14 cellular contexts compared by ENCODE assay signal in genomic region chr7:158494162-158494586, GRCh38.
A peak's percentile ranks its signal among the peaks of the same experiment; 100 is the strongest.
DNase-seq lines count a peak whose midpoint lies in the region; ATAC-seq and TF ChIP-seq lines count a peak whose summit lies in the region.
"Had no signal": no experiment of that assay in that cellular context is flagged by ENCODE, and none has a peak within 500 bp of the region (broad histone marks: within the 10 kb centered on the region; RNA-seq: fewer than 3 reads in every experiment).

No MANE protein-coding gene starts in this region.

- no peak overlapping the region for H3K4me3 Mint-ChIP-seq in endodermal cell
- no peak overlapping the region for H3K4me3 Mint-ChIP-seq in effector memory CD8-positive, alpha-beta T cell
- H3K4me3 Mint-ChIP-seq: naive thymus-derived CD8-positive, alpha-beta T cell; type B pancreatic cell had no signal

- H3K27ac ChIP-seq in endodermal cell (ENCODE audit: low read depth, low read length): no peak overlapping the region

- H3K9me3 ChIP-seq in endodermal cell (ENCODE audit: control insufficient read depth, low read length): peaks cover 59% of the 10 kb centered on the region
- H3K9me3 ChIP-seq: SK-N-SH had no signal

- no peaks in the 10 kb centered on the region for H3K36me3 ChIP-seq in endodermal cell (ENCODE audit: control insufficient read depth, insufficient read depth, low read length)

- ATAC-seq in GM19324 (IDR thresholded peaks at IDR 0.05; ENCODE audit: low FRiP score, unreplicated experiment): no peak
- ATAC-seq in GM21367 (IDR thresholded peaks at IDR 0.05; ENCODE audit: unreplicated experiment): no peak
- no peak for ATAC-seq in effector memory CD8-positive, alpha-beta T cell (replicated peaks)
- ATAC-seq: naive thymus-derived CD8-positive, alpha-beta T cell had no signal

- H3K27me3 Mint-ChIP-seq in endodermal cell (ENCODE audit: insufficient read depth): no peaks in the 10 kb centered on the region
- H3K27me3 Mint-ChIP-seq in effector memory CD8-positive, alpha-beta T cell: peaks cover 7 to 21% of the 10 kb centered on the region in 2 donors

- DNase-seq in NCI-H748 (lab: John Stamatoyannopoulos, UW; ENCODE audit: unreplicated experiment) (peak; percentile 11), NCI-H748 treated with DMSO at 0.1 percent for 48 hours (lab: John Stamatoyannopoulos, UW) (no peak), NAMALWA (ENCODE audit: low spot score) (peak; percentile 65), endodermal cell (no peak)
- no peak for DNase-seq in effector memory CD8-positive, alpha-beta T cell
- DNase-seq: activated CD4-positive, alpha-beta T cell treated with anti-CD3 and anti-CD28 coated beads for 4 hours; cortex of kidney; naive thymus-derived CD8-positive, alpha-beta T cell; NCI-H524; SK-N-SH had no signal

- H3K4me1 Mint-ChIP-seq in endodermal cell: peaks cover 10% of the 10 kb centered on the region
- peaks cover 4% of the 10 kb centered on the region in 2 donors for H3K4me1 Mint-ChIP-seq in effector memory CD8-positive, alpha-beta T cell (ENCODE audit: low read depth in 2 of 2)

- H3K36me3 Mint-ChIP-seq in endodermal cell (ENCODE audit: low read depth): no peaks in the 10 kb centered on the region
- no peaks in the 10 kb centered on the region for H3K36me3 Mint-ChIP-seq in effector memory CD8-positive, alpha-beta T cell (ENCODE audit: insufficient read depth)
- H3K36me3 Mint-ChIP-seq: naive thymus-derived CD8-positive, alpha-beta T cell; type B pancreatic cell had no signal

- TF ChIP-seq CTCF in GM12873 (IDR thresholded peaks at IDR 0.05; ENCODE audit: insufficient read depth, low read depth, low read length, missing control alignments): peak; percentile 31
- peak; percentile 32 for TF ChIP-seq CTCF in endodermal cell (conservative IDR thresholded peaks at IDR 0.05)

- H3K27me3 ChIP-seq in endodermal cell (ENCODE audit: control insufficient read depth, insufficient read depth, low read length, poor library complexity, severe bottlenecking): no peaks in the 10 kb centered on the region

- H3K9ac ChIP-seq in endodermal cell (ENCODE audit: extremely low read depth, low read length, poor library complexity, severe bottlenecking): no peak overlapping the region
- H3K9ac ChIP-seq: SK-N-SH had no signal

- H3K9me3 Mint-ChIP-seq in endodermal cell: no peaks in the 10 kb centered on the region
- H3K9me3 Mint-ChIP-seq in effector memory CD8-positive, alpha-beta T cell: no peaks in the 10 kb centered on the region
- H3K9me3 Mint-ChIP-seq: naive thymus-derived CD8-positive, alpha-beta T cell; type B pancreatic cell had no signal

- WGBS in endodermal cell (ENCODE audit: insufficient coverage in 1 of 2, insufficient read length in 1 of 2), 2 experiments: 40 to 61% methylated on average over 2 to 7 of the region's 7 CpGs

- H3K27ac Mint-ChIP-seq in endodermal cell: no peak overlapping the region
- H3K27ac Mint-ChIP-seq in effector memory CD8-positive, alpha-beta T cell: no peak overlapping the region
- H3K27ac Mint-ChIP-seq: type B pancreatic cell had no signal

- H3K4me3 ChIP-seq in endodermal cell (ENCODE audit: low read length): no peak overlapping the region

- no peaks in the 10 kb centered on the region for H3K4me1 ChIP-seq in endodermal cell (ENCODE audit: control insufficient read depth, insufficient read depth, low read length)

Comparison
In these comparisons a context has a peak if more than half of its experiments do, and no peak if none do; other contexts are left out.
1. DNase-seq: peak in NCI-H748 (single experiment) and NAMALWA (single experiment); none in NCI-H748 treated with DMSO at 0.1 percent for 48 hours (single experiment), endodermal cell (single experiment) and effector memory CD8-positive, alpha-beta T cell (0 of 3).